1 cellular context compared by ENCODE assay signal in genomic region chr4:118757761-118758213, GRCh38.
TF ChIP-seq lines count a peak whose summit lies in the region.

No MANE protein-coding gene starts in this region.

TF ChIP-seq in IMR-90, 13 proteins besides CTCF, POLR2A, EP300 and RAD21 (continued from another document):
- TF ChIP-seq USF2 (IDR thresholded peaks at IDR 0.05; ENCODE audit: low read depth, low read length) (no peak), MAZ (IDR thresholded peaks at IDR 0.05; ENCODE audit: borderline replicate concordance, low read depth, low read length) (no peak)
